17 cellular contexts compared by ENCODE assay signal in the genomic region with DNA sequence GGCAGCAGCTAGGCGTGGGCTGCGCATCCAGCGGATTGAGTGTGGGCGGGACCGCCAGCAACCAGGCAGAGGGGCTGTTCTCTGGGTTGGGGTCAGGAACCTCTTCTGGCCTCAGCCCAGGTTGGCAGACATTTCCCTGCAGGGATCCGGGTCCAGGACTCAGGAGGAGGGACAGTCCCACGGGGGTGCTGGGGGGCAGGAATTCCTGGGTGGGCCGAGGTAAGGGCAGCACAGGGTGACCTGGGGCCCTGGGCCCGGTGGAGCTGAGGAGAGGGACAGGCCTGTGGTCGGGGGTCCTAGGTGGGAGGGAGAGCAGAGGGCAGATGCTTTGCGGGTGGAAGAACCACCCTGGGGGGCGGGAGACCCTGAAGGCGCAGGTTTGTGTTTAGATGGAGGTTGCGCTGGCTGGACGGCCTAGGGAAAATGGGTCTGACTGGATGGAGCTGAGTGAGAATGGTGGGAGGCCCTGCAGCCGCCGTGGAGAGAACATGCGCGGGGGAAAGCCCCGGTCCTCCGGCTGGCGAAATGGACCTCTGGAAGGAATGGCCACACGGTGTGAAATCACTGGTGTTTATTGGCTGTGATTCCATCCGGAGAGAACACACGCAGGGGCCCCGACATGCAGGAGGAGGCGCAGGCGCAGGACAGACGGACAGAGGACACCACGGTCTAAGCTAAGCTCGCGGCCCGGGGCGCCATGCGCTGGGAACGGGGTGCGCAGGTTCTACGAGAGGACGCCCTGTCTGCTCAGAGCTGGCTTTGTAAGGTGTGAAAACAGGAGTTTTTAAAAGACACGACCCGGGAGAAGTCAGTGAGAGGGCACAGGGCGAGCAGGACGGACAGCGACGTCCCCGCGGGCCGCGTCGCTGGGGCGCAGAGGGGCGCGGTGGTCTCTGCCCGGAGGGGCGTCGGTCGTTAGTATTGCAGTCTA. TPM values are rescaled to one million over a fixed set of nuclear protein-coding genes. Genes with fewer than 3 reads are reported as not detected.
A peak's percentile ranks its signal among the peaks of the same experiment; 100 is the strongest.
DNase-seq lines count a peak whose midpoint lies in the region; ATAC-seq and TF ChIP-seq lines count a peak whose summit lies in the region.
"Had no signal": no experiment of that assay in that cellular context is flagged by ENCODE, and none has a peak within 500 bp of the region (broad histone marks: within the 10 kb centered on the region; RNA-seq: fewer than 3 reads in every experiment).

No MANE protein-coding gene starts in this region.

- DNase-seq in central memory CD8-positive, alpha-beta T cell (ENCODE audit: low spot score in 2 of 2): no peak
- DNase-seq in naive thymus-derived CD4-positive, alpha-beta T cell: no peak
- DNase-seq in stimulated activated CD8-positive, alpha-beta memory T cell treated with anti-CD3 and anti-CD28 coated beads, Interleukin-4, amount 100 ng/mL, for 48 hours: no peak
- DNase-seq in NCI-H1417 treated with DMSO at 0.1 percent for 48 hours (lab: John Stamatoyannopoulos, UW) (no peak), foreskin fibroblast (no peak)
- DNase-seq: activated CD4-positive, alpha-beta T cell treated with anti-CD3 and anti-CD28 coated beads for 4 hours; esophagus squamous epithelium; left colon; NCI-H146; NCI-H446; SHP77; T-helper 9 cell had no signal

- H3K4me3 Mint-ChIP-seq in central memory CD8-positive, alpha-beta T cell: peak overlapping the region; percentile 40
- peak overlapping the region in 9 of 10 donors; percentile 12 to 78 (median 58) for H3K4me3 Mint-ChIP-seq in naive thymus-derived CD4-positive, alpha-beta T cell

- TF ChIP-seq CTCF in foreskin fibroblast (IDR thresholded peaks at IDR 0.05; ENCODE audit: low read depth, low read length): no peak

- no peak overlapping the region for H3K9ac ChIP-seq in BLaER1
- peak overlapping the region; percentile 37; the same call in 1 of the 2 replicates for H3K9ac ChIP-seq in ES-I3 (ENCODE audit: low read depth, low read length)

- H3K36me3 ChIP-seq in BLaER1 (peaks cover 8% of the 10 kb centered on the region), ES-I3 (ENCODE audit: insufficient read depth, low read length) (peaks cover 8% of the 10 kb centered on the region; the same call in 1 of the 2 replicates)
- peaks cover 0 to 6% (median 0%) of the 10 kb centered on the region in 3 experiments for H3K36me3 ChIP-seq in naive thymus-derived CD4-positive, alpha-beta T cell (ENCODE audit: control insufficient read depth in 2 of 3, insufficient read depth in 3 of 3, low read length in 3 of 3)

- H3K36me3 Mint-ChIP-seq in central memory CD8-positive, alpha-beta T cell (ENCODE audit: insufficient read depth): peaks cover 23% of the 10 kb centered on the region
- peaks cover 0 to 11% (median 0%) of the 10 kb centered on the region in 5 donors for H3K36me3 Mint-ChIP-seq in naive thymus-derived CD4-positive, alpha-beta T cell

- no peaks in the 10 kb centered on the region for H3K9me3 Mint-ChIP-seq in central memory CD8-positive, alpha-beta T cell
- H3K9me3 Mint-ChIP-seq in naive thymus-derived CD4-positive, alpha-beta T cell: peaks cover 0 to 5% (median 0%) of the 10 kb centered on the region in 11 donors

- peak overlapping the region; percentile 88 for H3K4me2 ChIP-seq in BLaER1

- H3K4me3 ChIP-seq in BLaER1 (no peak overlapping the region), foreskin fibroblast (ENCODE audit: low read depth in 1 of 2, low read length in 2 of 2) (no peak overlapping the region)
- H3K4me3 ChIP-seq in naive thymus-derived CD4-positive, alpha-beta T cell (ENCODE audit: low read length): no peak overlapping the region

- peaks cover 6% of the 10 kb centered on the region; the same call in 1 of the 2 replicates for H3K27me3 ChIP-seq in BLaER1
- peaks cover 0 to 6% of the 10 kb centered on the region in 2 donors for H3K27me3 ChIP-seq in naive thymus-derived CD4-positive, alpha-beta T cell (ENCODE audit: control insufficient read depth in 2 of 2, insufficient read depth in 2 of 2, low read length in 2 of 2)

- H3K4me1 Mint-ChIP-seq in central memory CD8-positive, alpha-beta T cell: peaks cover 26% of the 10 kb centered on the region
- peaks cover 23 to 42% (median 31%) of the 10 kb centered on the region in 7 donors for H3K4me1 Mint-ChIP-seq in naive thymus-derived CD4-positive, alpha-beta T cell

- H3K9me3 ChIP-seq in BLaER1: no peaks in the 10 kb centered on the region
- H3K9me3 ChIP-seq in ES-I3 (ENCODE audit: control insufficient read depth, insufficient read depth, low read length): no peaks in the 10 kb centered on the region
- no peaks in the 10 kb centered on the region for H3K9me3 ChIP-seq in naive thymus-derived CD4-positive, alpha-beta T cell (ENCODE audit: control insufficient read depth in 2 of 3, low read length in 3 of 3)
- H3K9me3 ChIP-seq: esophagus squamous epithelium, heart left ventricle had no signal

- POLR2A ChIA-PET in naive thymus-derived CD4-positive, alpha-beta T cell (lab: Charles Lee): no interaction called here

- H3K27me3 Mint-ChIP-seq in central memory CD8-positive, alpha-beta T cell: peaks cover 27% of the 10 kb centered on the region
- H3K27me3 Mint-ChIP-seq in naive thymus-derived CD4-positive, alpha-beta T cell: peaks cover 18 to 30% (median 22%) of the 10 kb centered on the region in 5 donors

- H3K27ac Mint-ChIP-seq in central memory CD8-positive, alpha-beta T cell (ENCODE audit: low read depth): peak overlapping the region; percentile 35
- peak overlapping the region in 1 of 9 donors; percentile 59 for H3K27ac Mint-ChIP-seq in naive thymus-derived CD4-positive, alpha-beta T cell

- peaks cover 50% of the 10 kb centered on the region for H3K4me1 ChIP-seq in BLaER1
- peaks cover 7% of the 10 kb centered on the region; the same call in 1 of the 2 replicates for H3K4me1 ChIP-seq in ES-I3 (ENCODE audit: insufficient read depth, low read length)
- peaks cover 18 to 24% of the 10 kb centered on the region in 2 donors for H3K4me1 ChIP-seq in naive thymus-derived CD4-positive, alpha-beta T cell (ENCODE audit: control insufficient read depth in 2 of 2, insufficient read depth in 2 of 2, low read length in 2 of 2)

- ATAC-seq in central memory CD8-positive, alpha-beta T cell (replicated peaks; ENCODE audit: extremely low read depth, poor library complexity, severe bottlenecking): no peak
- no peak for ATAC-seq in naive thymus-derived CD4-positive, alpha-beta T cell
- no peak for ATAC-seq in HG03280 (IDR thresholded peaks at IDR 0.05; ENCODE audit: unreplicated experiment)
- ATAC-seq: heart left ventricle, left colon had no signal

- CTCF ChIA-PET in naive thymus-derived CD4-positive, alpha-beta T cell (lab: Charles Lee): no interaction called here

- peaks cover 19% of the 10 kb centered on the region for H4K20me1 ChIP-seq in BLaER1

- intact Hi-C loops in naive thymus-derived CD4-positive, alpha-beta T cell (cut with micrococcal nuclease): loop anchor here (5.0 kb wide), 7 partner anchors 93 to 1478 kb away; partner anchors contain the start of genes HAUS3 (in 1 of the 2), MXD4 (in 1 of the 2), POLN (in 1 of the 2) and UVSSA (in 1 of the 2)

- H3K27ac ChIP-seq in BLaER1: no peak overlapping the region
- no peak overlapping the region for H3K27ac ChIP-seq in naive thymus-derived CD4-positive, alpha-beta T cell (ENCODE audit: low read depth, low read length)
- H3K27ac ChIP-seq: heart left ventricle had no signal

RNA-seq across cellular contexts. Expression of gene CPLX1, which starts 41.3 kb away (rescaled TPM):
- 1 to 10 TPM in 2 of 5 experiments, under 1 TPM in 2, not detected in 1; 0.22 to 1.9 (median 1.1) TPM for total RNA-seq in naive thymus-derived CD4-positive, alpha-beta T cell
- under 1 TPM; 0.17 to 0.35 TPM for polyA plus RNA-seq in naive thymus-derived CD4-positive, alpha-beta T cell
- total RNA-seq: LHCN-M2 had no signal
